In genomic region chr12:72602616-72603015, GRCh38 we compare ENCODE assay signal across 20 cellular contexts.
DNase-seq lines count a peak whose midpoint lies in the region; ATAC-seq and TF ChIP-seq lines count a peak whose summit lies in the region.
"Had no signal": no experiment of that assay in that cellular context is flagged by ENCODE, and none has a peak within 500 bp of the region (broad histone marks: within the 10 kb centered on the region; RNA-seq: fewer than 3 reads in every experiment).

No MANE protein-coding gene starts in this region.

- H3K27ac Mint-ChIP-seq in activated naive CD8-positive, alpha-beta T cell treated with anti-CD3 and anti-CD28 coated beads, Interleukin-2, amount 50 U/mL, for 24 hours = no peak overlapping the region
- H3K27ac Mint-ChIP-seq: B cell; CD4-positive, CD25-positive, alpha-beta regulatory T cell; CD8-positive, alpha-beta T cell; HFFc6 had no signal

- no peak for TF ChIP-seq CTCF in AG09319 (IDR thresholded peaks at IDR 0.05; ENCODE audit: low read depth, low read length)

- peaks cover 13% of the 10 kb centered on the region for H3K9me3 ChIP-seq in adipocyte (ENCODE audit: control insufficient read depth, low read length)
- H3K9me3 ChIP-seq: A549, HAP-1 had no signal

- H3K36me3 Mint-ChIP-seq in activated naive CD8-positive, alpha-beta T cell treated with anti-CD3 and anti-CD28 coated beads, Interleukin-2, amount 50 U/mL, for 24 hours (ENCODE audit: low read depth) = no peaks in the 10 kb centered on the region
- H3K36me3 Mint-ChIP-seq: CD4-positive, CD25-positive, alpha-beta regulatory T cell; CD8-positive, alpha-beta T cell had no signal

- H3K36me3 ChIP-seq in adipocyte (ENCODE audit: control insufficient read depth, insufficient read depth, low read length, severe bottlenecking) = no peaks in the 10 kb centered on the region
- H3K36me3 ChIP-seq: BLaER1, HAP-1 had no signal

- no peaks in the 10 kb centered on the region for H3K4me1 ChIP-seq in adipocyte (ENCODE audit: control insufficient read depth, insufficient read depth, low read length)
- H3K4me1 ChIP-seq: A549, BLaER1, Caco-2, HAP-1 had no signal

- no peaks in the 10 kb centered on the region for H3K27me3 ChIP-seq in adipocyte (replicated peaks; ENCODE audit: control insufficient read depth, insufficient read depth, low read length)
- H3K27me3 ChIP-seq: BLaER1 had no signal

- no peak overlapping the region for H3K9ac ChIP-seq in adipocyte (ENCODE audit: low read length)
- H3K9ac ChIP-seq: BLaER1 had no signal

- H3K4me1 Mint-ChIP-seq in activated naive CD8-positive, alpha-beta T cell treated with anti-CD3 and anti-CD28 coated beads, Interleukin-2, amount 50 U/mL, for 24 hours = no peaks in the 10 kb centered on the region
- H3K4me1 Mint-ChIP-seq: B cell had no signal

- H3K4me3 Mint-ChIP-seq in activated naive CD8-positive, alpha-beta T cell treated with anti-CD3 and anti-CD28 coated beads, Interleukin-2, amount 50 U/mL, for 24 hours = no peak overlapping the region
- H3K4me3 Mint-ChIP-seq: B cell; CD4-positive, CD25-positive, alpha-beta regulatory T cell; CD8-positive, alpha-beta T cell; HFFc6 had no signal

- intact Hi-C loops in posterior vena cava (cut with DNase I) = no loop called here

- DNase-seq in AG09319 (ENCODE audit: extremely low read depth, low read depth) (peak; percentile 11), adipocyte (ENCODE audit: low read depth) (peak; percentile 66), fibroblast of gingiva (ENCODE audit: low read depth) (peak; percentile 21), posterior vena cava (ENCODE audit: low spot score) (no peak)
- no peak for DNase-seq in activated naive CD8-positive, alpha-beta T cell treated with anti-CD3 and anti-CD28 coated beads, Interleukin-2, amount 50 U/mL, for 24 hours
- no peak for DNase-seq in stimulated activated CD4-positive, alpha-beta T cell treated with anti-CD3 and anti-CD28 coated beads, Interleukin-15, amount 100 ng/mL, for 24 hours
- DNase-seq: 8988T; ACHN; Caco-2; CD4-positive, CD25-positive, alpha-beta regulatory T cell; CD8-positive, alpha-beta T cell; DMS 273 treated with DMSO at 0.1 percent for 48 hours; DMS79; GF-D8; GOT3; HFFc6 had no signal

- no peak overlapping the region for H3K4me3 ChIP-seq in adipocyte (ENCODE audit: low read length)
- H3K4me3 ChIP-seq: A549, BLaER1, HAP-1 had no signal

- peaks cover 6% of the 10 kb centered on the region for H3K9me3 Mint-ChIP-seq in activated naive CD8-positive, alpha-beta T cell treated with anti-CD3 and anti-CD28 coated beads, Interleukin-2, amount 50 U/mL, for 24 hours

- ATAC-seq in activated naive CD8-positive, alpha-beta T cell treated with anti-CD3 and anti-CD28 coated beads, Interleukin-2, amount 50 U/mL, for 24 hours = no peak
- ATAC-seq: A549; CD8-positive, alpha-beta T cell had no signal

- no peaks in the 10 kb centered on the region for H3K27me3 Mint-ChIP-seq in activated naive CD8-positive, alpha-beta T cell treated with anti-CD3 and anti-CD28 coated beads, Interleukin-2, amount 50 U/mL, for 24 hours
- H3K27me3 Mint-ChIP-seq: B cell; CD4-positive, CD25-positive, alpha-beta regulatory T cell had no signal

Comparison
In these comparisons a context has a peak if more than half of its experiments do, and no peak if none do; other contexts are left out.
1. DNase-seq: peak in AG09319 (single experiment), adipocyte (single experiment) and fibroblast of gingiva (single experiment); none in posterior vena cava (single experiment), activated naive CD8-positive, alpha-beta T cell treated with anti-CD3 and anti-CD28 coated beads, Interleukin-2, amount 50 U/mL, for 24 hours (single experiment) and stimulated activated CD4-positive, alpha-beta T cell treated with anti-CD3 and anti-CD28 coated beads, Interleukin-15, amount 100 ng/mL, for 24 hours (single experiment).